Comparison of ENCODE assay signal across 8 cellular contexts in the genomic region with DNA sequence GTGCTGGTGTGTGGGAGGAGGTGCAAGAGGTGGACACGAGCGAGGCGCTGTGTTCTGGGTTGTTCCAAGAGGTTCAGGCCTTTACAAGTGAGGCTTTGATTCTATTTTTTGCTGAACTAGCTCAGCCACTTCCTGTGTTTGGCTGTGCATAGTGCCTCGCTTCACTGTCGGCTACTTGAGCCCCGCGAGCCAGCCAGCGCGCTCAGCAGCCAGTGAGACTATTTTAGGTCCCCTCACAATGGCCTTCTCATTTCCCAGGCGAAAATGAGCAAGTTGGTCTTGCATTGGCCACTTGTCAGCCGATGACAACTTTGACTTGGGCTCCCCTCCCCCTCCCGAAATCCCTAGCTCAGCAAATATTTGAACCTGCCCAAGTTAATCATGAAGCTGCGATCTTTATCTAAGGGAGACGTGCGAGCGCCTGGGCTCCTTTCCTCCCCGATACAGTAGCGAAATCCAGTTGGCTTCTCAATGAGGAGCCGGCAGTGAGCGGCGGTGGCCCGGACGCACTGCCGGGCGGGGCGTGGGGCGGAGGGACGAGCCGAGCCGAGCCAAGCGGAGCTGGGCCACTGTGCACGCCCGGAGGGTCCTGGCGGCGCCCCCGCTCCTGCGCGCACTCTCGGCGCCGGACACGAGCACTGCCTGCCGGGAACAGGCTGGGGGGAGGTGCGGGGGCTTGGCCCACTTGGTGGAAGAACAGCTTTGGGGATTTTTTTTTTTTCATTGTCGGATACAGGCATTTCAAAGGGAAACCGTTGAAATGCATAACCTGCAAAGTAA.
A peak's percentile ranks its signal among the peaks of the same experiment; 100 is the strongest.
DNase-seq lines count a peak whose midpoint lies in the region; ATAC-seq and TF ChIP-seq lines count a peak whose summit lies in the region.

No MANE protein-coding gene starts in this region.

- H3K4me3 ChIP-seq in hepatocyte: peak overlapping the region; percentile 25

- H3K79me2 ChIP-seq in hepatocyte: peaks cover 58% of the 10 kb centered on the region

- H3K4me2 ChIP-seq in hepatocyte: peak overlapping the region; percentile 89

- H3K4me1 ChIP-seq in hepatocyte (ENCODE audit: insufficient read depth): peaks cover 61% of the 10 kb centered on the region

- H2AFZ ChIP-seq in hepatocyte: no peak overlapping the region

- peak; percentile 79 for ATAC-seq in GM19324 (IDR thresholded peaks at IDR 0.05; ENCODE audit: low FRiP score, unreplicated experiment)
- ATAC-seq in HG03442 (IDR thresholded peaks at IDR 0.05; ENCODE audit: unreplicated experiment): peak; percentile 78

- DNase-seq in C1 segment of cervical spinal cord (lab: John Stamatoyannopoulos, UW) (peak in 13 of 14 donors; percentile 67 to 88 (median 81)), T-helper 1 cell (peak; percentile 19 to 72 (median 23)), astrocyte of the hippocampus (ENCODE audit: low read depth, low spot score) (peak; percentile 76), hepatocyte (ENCODE audit: low spot score) (peak; percentile 88), putamen (ENCODE audit: low spot score) (peak; percentile 92), SKM-1 (lab: John Stamatoyannopoulos, UW; ENCODE audit: unreplicated experiment) (no peak)

- H3K36me3 ChIP-seq in hepatocyte (replicated peaks; ENCODE audit: insufficient read depth, low read depth): no peaks in the 10 kb centered on the region

- no peaks in the 10 kb centered on the region for H3K27me3 ChIP-seq in hepatocyte

- WGBS in hepatocyte (ENCODE audit: low lambda C conversion rate, missing lambda C conversion rate): 6% methylated on average over 42 of the region's 46 CpGs

- no peaks in the 10 kb centered on the region for H3K9me3 ChIP-seq in hepatocyte (ENCODE audit: low read depth)

- peaks cover 18% of the 10 kb centered on the region for H4K20me1 ChIP-seq in hepatocyte (ENCODE audit: insufficient read depth, poor library complexity, severe bottlenecking)

- H3K9me2 ChIP-seq in hepatocyte (replicated peaks; ENCODE audit: insufficient read depth): no peaks in the 10 kb centered on the region

- TF ChIP-seq CTCF in hepatocyte (IDR thresholded peaks at IDR 0.05; ENCODE audit: poor library complexity): no peak

- H3K27ac ChIP-seq in hepatocyte: peak overlapping the region; percentile 93
